ENCODE assay signal across 10 cellular contexts in the genomic region with DNA sequence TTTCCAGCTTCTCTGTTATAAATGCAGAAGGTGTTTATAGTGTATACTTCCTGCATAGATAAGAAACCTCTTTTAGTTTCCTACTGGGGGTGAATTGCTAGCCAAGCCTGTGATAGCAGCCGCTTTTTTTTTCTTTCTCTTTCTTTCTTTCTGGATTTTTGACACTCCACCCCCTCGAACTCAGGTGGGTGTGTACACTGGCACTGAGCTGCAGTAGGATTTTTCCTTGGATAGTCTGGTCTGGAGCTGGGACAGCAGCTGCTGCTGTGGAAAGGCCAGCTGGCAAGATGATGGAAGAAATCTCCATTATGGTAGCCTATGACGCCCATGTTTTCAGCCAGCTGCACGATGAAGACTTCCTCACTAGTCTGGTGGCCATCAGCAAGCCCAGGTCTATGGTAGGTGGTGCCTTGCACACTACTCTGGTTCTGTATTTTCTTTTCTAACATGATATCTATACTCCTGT.
DNase-seq lines count a peak whose midpoint lies in the region; ATAC-seq and TF ChIP-seq lines count a peak whose summit lies in the region.
"Had no signal": no experiment of that assay in that cellular context is flagged by ENCODE, and none has a peak within 500 bp of the region (broad histone marks: within the 10 kb centered on the region; RNA-seq: fewer than 3 reads in every experiment).

No MANE protein-coding gene starts in this region.

- no peak for ATAC-seq in activated T-helper 17 cell treated with anti-CD3 and anti-CD28 coated beads, Interleukin-2, amount 50 U/mL, for 72 hours (replicated peaks)
- no peak for ATAC-seq in HG02759 (IDR thresholded peaks at IDR 0.05; ENCODE audit: unreplicated experiment)
- ATAC-seq: psoas muscle had no signal

- no peaks in the 10 kb centered on the region for H3K9me3 Mint-ChIP-seq in activated T-helper 17 cell treated with anti-CD3 and anti-CD28 coated beads, Interleukin-2, amount 50 U/mL, for 72 hours
- no peaks in the 10 kb centered on the region for H3K9me3 Mint-ChIP-seq in CD14-positive monocyte

- H3K4me1 Mint-ChIP-seq in activated T-helper 17 cell treated with anti-CD3 and anti-CD28 coated beads, Interleukin-2, amount 50 U/mL, for 72 hours, result peaks cover 14% of the 10 kb centered on the region
- peaks cover 29% of the 10 kb centered on the region for H3K4me1 Mint-ChIP-seq in CD14-positive monocyte

- H3K4me3 ChIP-seq in muscle layer of duodenum (ENCODE audit: low read depth in 1 of 2, low read length in 2 of 2), result peak overlapping the region in 1 of 2 donors; percentile 56
- H3K4me3 ChIP-seq: psoas muscle had no signal

- no peaks in the 10 kb centered on the region for H3K36me3 Mint-ChIP-seq in activated T-helper 17 cell treated with anti-CD3 and anti-CD28 coated beads, Interleukin-2, amount 50 U/mL, for 72 hours (ENCODE audit: low read depth)
- H3K36me3 Mint-ChIP-seq in CD14-positive monocyte, result peaks cover 2 to 9% of the 10 kb centered on the region in 2 donors

- H3K27ac Mint-ChIP-seq in activated T-helper 17 cell treated with anti-CD3 and anti-CD28 coated beads, Interleukin-2, amount 50 U/mL, for 72 hours, result peak overlapping the region; percentile 53
- peak overlapping the region in 3 of 7 donors; percentile 11 to 53 (median 31) for H3K27ac Mint-ChIP-seq in CD14-positive monocyte

- H3K36me3 ChIP-seq in muscle layer of duodenum (ENCODE audit: control insufficient read depth in 1 of 2, insufficient read depth in 2 of 2, low read length in 2 of 2), result no peaks in the 10 kb centered on the region

- H3K27me3 ChIP-seq in muscle layer of duodenum (ENCODE audit: low read depth, low read length), result no peaks in the 10 kb centered on the region

- no peaks in the 10 kb centered on the region for H3K4me1 ChIP-seq in muscle layer of duodenum (ENCODE audit: control insufficient read depth in 1 of 2, insufficient read depth in 2 of 2, low read length in 2 of 2)
- H3K4me1 ChIP-seq: psoas muscle had no signal

- H3K27me3 Mint-ChIP-seq in activated T-helper 17 cell treated with anti-CD3 and anti-CD28 coated beads, Interleukin-2, amount 50 U/mL, for 72 hours, result no peaks in the 10 kb centered on the region
- peaks cover 0 to 2% (median 2%) of the 10 kb centered on the region in 3 donors for H3K27me3 Mint-ChIP-seq in CD14-positive monocyte (ENCODE audit: low read depth in 3 of 3)

- intact Hi-C loops in CD14-positive monocyte (cut with micrococcal nuclease), result no loop called here

- peak overlapping the region; percentile 63 for H3K4me3 Mint-ChIP-seq in activated T-helper 17 cell treated with anti-CD3 and anti-CD28 coated beads, Interleukin-2, amount 50 U/mL, for 72 hours
- H3K4me3 Mint-ChIP-seq in CD14-positive monocyte, result peak overlapping the region in 1 of 2 donors; percentile 69

- H3K27ac ChIP-seq in muscle layer of duodenum (ENCODE audit: low read length), result peak overlapping the region; percentile 74
- H3K27ac ChIP-seq: psoas muscle had no signal

- peak; percentile 91 for DNase-seq in DMS53 (lab: John Stamatoyannopoulos, UW)
- DNase-seq in NCI-H146 (lab: John Stamatoyannopoulos, UW), result peak; percentile 90
- no peak for DNase-seq in central memory CD4-positive, alpha-beta T cell
- DNase-seq in CD14-positive monocyte (ENCODE audit: low spot score), result no peak
- no peak for DNase-seq in GM03348 (ENCODE audit: low spot score)
- DNase-seq: psoas muscle; stimulated activated naive CD4-positive, alpha-beta T cell had no signal

- no peaks in the 10 kb centered on the region for H3K9me3 ChIP-seq in muscle layer of duodenum (ENCODE audit: control insufficient read depth in 1 of 2, low read length in 2 of 2)
- H3K9me3 ChIP-seq: psoas muscle had no signal

- TF ChIP-seq CTCF in CD14-positive monocyte (IDR thresholded peaks at IDR 0.05), result no peak

Comparison
In these comparisons a context has a peak if more than half of its experiments do, and no peak if none do; other contexts are left out.
1. DNase-seq: peak in DMS53 (single experiment) and NCI-H146 (single experiment); none in central memory CD4-positive, alpha-beta T cell (single experiment), CD14-positive monocyte (single experiment) and GM03348 (single experiment).